8 cellular contexts compared by ENCODE assay signal in genomic region chr12:51270067-51270846, GRCh38. TPM values are rescaled to one million over a fixed set of nuclear protein-coding genes. Genes with fewer than 3 reads are reported as not detected.
DNase-seq lines count a peak whose midpoint lies in the region; ATAC-seq and TF ChIP-seq lines count a peak whose summit lies in the region.

SMAGP (minus strand) TSS chr12:51270415; CDS start chr12:51269278, 1,137 bp downstream.

- intact Hi-C loops in body of pancreas (cut with DNase I): loop anchor here (5.0 kb wide), 1 partner anchor 77 kb away; the partner anchor contains the start of gene CELA1

- H3K9ac ChIP-seq in HUES64 (ENCODE audit: low read depth, low read length) (peak within 1 kb of the TSS; percentile 57), iPS-15b (ENCODE audit: low read depth, low read length) (peak within 1 kb of the TSS; percentile 72)

- H3K27ac ChIP-seq in HUES64 (ENCODE audit: low read depth, low read length): no peak within 1 kb of the TSS; the same call in 1 of the 2 replicates
- peak within 1 kb of the TSS; percentile 64 to 83 (median 82) for H3K27ac ChIP-seq in body of pancreas
- H3K27ac ChIP-seq in skin epidermis: peak within 1 kb of the TSS; percentile 60 to 92 (median 87)

- DNase-seq in COLO668 (lab: John Stamatoyannopoulos, UW; ENCODE audit: unreplicated experiment): peak; percentile 60
- DNase-seq in T-helper 1 cell: peak; percentile 24 to 43 (median 32)
- DNase-seq in body of pancreas: peak; percentile 85 to 88 (median 86)
- DNase-seq in GDM1 (lab: John Stamatoyannopoulos, UW): no peak

- peaks cover 22% of the 10 kb centered on the region for H3K27me3 ChIP-seq in HUES64 (ENCODE audit: insufficient read depth, low read length)
- no peaks in the 10 kb centered on the region for H3K27me3 ChIP-seq in body of pancreas
- peaks cover 15% of the 10 kb centered on the region for H3K27me3 ChIP-seq in iPS-15b (ENCODE audit: control insufficient read depth, insufficient read depth, low read length)

- H3K36me3 ChIP-seq in HUES64 (ENCODE audit: insufficient read depth, low read length): no peaks in the 10 kb centered on the region; the same call in 1 of the 2 replicates
- no peaks in the 10 kb centered on the region for H3K36me3 ChIP-seq in body of pancreas (replicated peaks in 1 of 2; ENCODE audit: insufficient read depth in 1 of 2, low read depth in 2 of 2)
- H3K36me3 ChIP-seq in iPS-15b (ENCODE audit: control insufficient read depth, insufficient read depth, low read length): no peaks in the 10 kb centered on the region

- ATAC-seq in GM21367 (IDR thresholded peaks at IDR 0.05; ENCODE audit: unreplicated experiment) (peak; percentile 60), body of pancreas (peak; percentile 81)

- 1% methylated on average over 79 of the region's 79 CpGs for WGBS in HUES64
- 0 to 2% methylated on average over 9 to 71 of the region's 79 CpGs for WGBS in body of pancreas, 2 donors

- TF ChIP-seq POLR2A in body of pancreas (IDR thresholded peaks at IDR 0.05): peak in 2 of 3 donors; percentile 49 to 67

- peak in 1 of 7 experiments; percentile 1 for TF ChIP-seq CTCF in body of pancreas (IDR thresholded peaks at IDR 0.05)

- H3K9me3 ChIP-seq in HUES64 (ENCODE audit: insufficient read depth, low read depth, low read length) (no peaks in the 10 kb centered on the region), body of pancreas (no peaks in the 10 kb centered on the region), iPS-15b (ENCODE audit: control insufficient read depth, insufficient read depth, low read length) (no peaks in the 10 kb centered on the region)

- 0 out of 2 replicates have a peak, but pooled peaks cover 3% of the 10 kb centered on the region for H3K4me1 ChIP-seq in HUES64 (ENCODE audit: insufficient read depth, low read length)
- H3K4me1 ChIP-seq in body of pancreas: peaks cover 22% of the 10 kb centered on the region
- peaks cover 8% of the 10 kb centered on the region for H3K4me1 ChIP-seq in iPS-15b (ENCODE audit: control insufficient read depth, insufficient read depth, low read length)

- H3K4me3 ChIP-seq in HUES64 (ENCODE audit: low read length) (peak within 1 kb of the TSS; percentile 66), body of pancreas (peak within 1 kb of the TSS; percentile 59 to 77), iPS-15b (ENCODE audit: low read depth, low read length) (peak within 1 kb of the TSS; percentile 63), skin epidermis (peak within 1 kb of the TSS; percentile 51 to 85 (median 70))

RNA-seq across cellular contexts. Expression of gene SMAGP, which starts in this region (rescaled TPM):
- 4.9 TPM for polyA plus RNA-seq in HUES64 (2013, experiment 1 of 2)
- 4.7 TPM for polyA plus RNA-seq in HUES64 (2013, experiment 2 of 2)
- 1 to 10 TPM; 7.0 to 8.6 TPM for total RNA-seq in body of pancreas
